ENCODE assay signal across 30 cellular contexts in the genomic region with DNA sequence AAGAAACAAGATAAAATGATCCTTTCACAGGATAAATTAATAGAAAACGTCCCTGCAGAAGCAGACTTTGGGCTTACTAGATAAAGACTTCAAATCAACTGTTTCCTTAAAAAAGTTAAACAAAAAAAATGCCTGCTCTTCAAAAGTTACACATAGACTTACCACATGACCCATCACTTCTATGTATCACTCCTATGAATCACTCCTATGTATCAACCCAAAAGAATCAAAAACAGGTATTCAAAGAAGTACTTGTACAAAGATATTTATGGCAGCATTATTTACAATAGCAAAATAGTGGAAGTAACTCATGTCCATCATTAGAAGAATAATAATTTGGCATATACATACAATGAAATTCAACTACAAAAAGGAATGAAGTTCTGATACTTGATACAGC. TPM values are rescaled to one million over a fixed set of nuclear protein-coding genes. Genes with fewer than 3 reads are reported as not detected.
"Had no signal": no experiment of that assay in that cellular context is flagged by ENCODE, and none has a peak within 500 bp of the region (broad histone marks: within the 10 kb centered on the region; RNA-seq: fewer than 3 reads in every experiment).

No MANE protein-coding gene starts in this region.

- H3K36me3 ChIP-seq: ovary, transverse colon had no signal

- ATAC-seq: activated CD4-positive, alpha-beta T cell treated with anti-CD3 and anti-CD28 coated beads for 36 hours; activated T-cell treated with anti-CD3 and anti-CD28 coated beads, Interleukin-2, amount 50 U/mL, for 4 hours; left cardiac atrium; psoas muscle; stimulated activated naive B cell treated with anti-CD40 and anti-IgM and Interleukin-4, amounts not matched to agents 10 μg/mL and 1 μg/mL and 100 μg/mL, for 72 hours had no signal

- H3K9me3 ChIP-seq: ovary, psoas muscle, transverse colon had no signal

- H3K27me3 ChIP-seq: ovary, transverse colon had no signal

- H3K27me3 Mint-ChIP-seq: activated B cell treated with CpG ODN at 0.5 μM for 24 hours; activated CD4-positive, alpha-beta T cell treated with anti-CD3 and anti-CD28 coated beads for 36 hours; activated naive CD8-positive, alpha-beta T cell treated with anti-CD3 and anti-CD28 coated beads for 36 hours; memory B cell; naive B cell; stimulated activated naive B cell treated with anti-CD40 and anti-IgM and Interleukin-4, amounts not matched to agents 10 μg/mL and 1 μg/mL and 100 μg/mL, for 72 hours had no signal

- H3K4me3 Mint-ChIP-seq: activated B cell treated with CpG ODN at 0.5 μM for 24 hours; activated CD4-positive, alpha-beta T cell treated with anti-CD3 and anti-CD28 coated beads for 36 hours; activated naive CD8-positive, alpha-beta T cell treated with anti-CD3 and anti-CD28 coated beads for 36 hours; activated T-cell treated with anti-CD3 and anti-CD28 coated beads, Interleukin-2, amount 50 U/mL, for 4 hours; memory B cell; naive B cell; stimulated activated naive B cell treated with anti-CD40 and anti-IgM and Interleukin-4, amounts not matched to agents 10 μg/mL and 1 μg/mL and 100 μg/mL, for 72 hours had no signal

- H3K27ac ChIP-seq: ovary, psoas muscle, transverse colon had no signal

- H3K4me1 Mint-ChIP-seq: activated B cell treated with CpG ODN at 0.5 μM for 24 hours; activated CD4-positive, alpha-beta T cell treated with anti-CD3 and anti-CD28 coated beads for 36 hours; activated naive CD8-positive, alpha-beta T cell treated with anti-CD3 and anti-CD28 coated beads for 36 hours; memory B cell; naive B cell; stimulated activated naive B cell treated with anti-CD40 and anti-IgM and Interleukin-4, amounts not matched to agents 10 μg/mL and 1 μg/mL and 100 μg/mL, for 72 hours had no signal

- DNase-seq: activated B cell treated with CpG ODN at 0.5 μM for 24 hours; activated CD4-positive, alpha-beta T cell treated with anti-CD3 and anti-CD28 coated beads for 36 hours; activated CD4-positive, alpha-beta T cell treated with anti-CD3 and anti-CD28 coated beads, Interleukin-2, amount 50 U/mL, for 48 hours; activated CD8-positive, alpha-beta memory T cell treated with anti-CD3 and anti-CD28 coated beads, Interleukin-2, amount 50 U/mL, for 48 hours; activated naive CD4-positive, alpha-beta T cell treated with Interleukin-2 at 50 U/mL for 16 hours; activated naive CD8-positive, alpha-beta T cell treated with anti-CD3 and anti-CD28 coated beads for 36 hours; activated T-cell treated with anti-CD3 and anti-CD28 coated beads, Interleukin-2, amount 50 U/mL, for 4 hours; effector CD4-positive, alpha-beta T cell; hippocampal formation; left cardiac atrium; naive B cell; ovary; psoas muscle; right cardiac atrium; stimulated activated CD4-positive, alpha-beta T cell treated with anti-CD3 and anti-CD28 coated beads, Interleukin-2, amount 100 ng/mL, for 24 hours; stimulated activated naive B cell treated with anti-CD40 and anti-IgM and Interleukin-4, amounts not matched to agents 10 μg/mL and 1 μg/mL and 100 μg/mL, for 72 hours; T-helper 1 cell; transverse colon had no signal

- H3K36me3 Mint-ChIP-seq: activated naive CD8-positive, alpha-beta T cell treated with anti-CD3 and anti-CD28 coated beads for 36 hours; memory B cell; naive B cell; stimulated activated naive B cell treated with anti-CD40 and anti-IgM and Interleukin-4, amounts not matched to agents 10 μg/mL and 1 μg/mL and 100 μg/mL, for 72 hours had no signal

- H3K4me3 ChIP-seq: ovary, psoas muscle, transverse colon had no signal

- H3K27ac Mint-ChIP-seq: activated B cell treated with CpG ODN at 0.5 μM for 24 hours; activated CD4-positive, alpha-beta T cell treated with anti-CD3 and anti-CD28 coated beads for 36 hours; activated naive CD8-positive, alpha-beta T cell treated with anti-CD3 and anti-CD28 coated beads for 36 hours; activated T-helper 2 cell treated with anti-CD3 and anti-CD28 coated beads, Interferon-gamma antibody, Interleukin-2, Interleukin-4, amounts not matched to agents 10 μg/mL and 5 μg/mL and 100 μg/mL, durations not matched to agents 14 hours and 24 hours and 36 hours; memory B cell; naive B cell; stimulated activated naive B cell treated with anti-CD40 and anti-IgM and Interleukin-4, amounts not matched to agents 10 μg/mL and 1 μg/mL and 100 μg/mL, for 72 hours had no signal

- H3K4me1 ChIP-seq: psoas muscle, transverse colon had no signal

RNA-seq across cellular contexts. Expression of gene PRDM9, which starts 56.3 kb away (rescaled TPM):
- total RNA-seq: activated B cell treated with CpG ODN at 0.5 μM for 24 hours; activated CD4-positive, alpha-beta T cell treated with anti-CD3 and anti-CD28 coated beads for 36 hours; activated CD8-positive, alpha-beta memory T cell treated with anti-CD3 and anti-CD28 coated beads for 36 hours; activated naive CD8-positive, alpha-beta T cell treated with anti-CD3 and anti-CD28 coated beads for 36 hours; activated T-cell treated with anti-CD3 and anti-CD28 coated beads, Interleukin-2, amount 50 U/mL, for 4 hours; activated T-helper 2 cell treated with anti-CD3 and anti-CD28 coated beads, Interferon-gamma antibody, Interleukin-2, Interleukin-4, amounts not matched to agents 10 μg/mL and 5 μg/mL and 100 μg/mL, durations not matched to agents 14 hours and 24 hours and 36 hours; cardiac septum; chondrocyte; frontal cortex; left cardiac atrium; liver; mucosa of gallbladder; ovary; psoas muscle; right cardiac atrium; skeletal muscle tissue; temporal lobe; transverse colon had no signal
- polyA plus RNA-seq: esophagus, liver, neural cell, ovary, psoas muscle, right cardiac atrium had no signal
